19 cellular contexts compared by ENCODE assay signal in the genomic region with DNA sequence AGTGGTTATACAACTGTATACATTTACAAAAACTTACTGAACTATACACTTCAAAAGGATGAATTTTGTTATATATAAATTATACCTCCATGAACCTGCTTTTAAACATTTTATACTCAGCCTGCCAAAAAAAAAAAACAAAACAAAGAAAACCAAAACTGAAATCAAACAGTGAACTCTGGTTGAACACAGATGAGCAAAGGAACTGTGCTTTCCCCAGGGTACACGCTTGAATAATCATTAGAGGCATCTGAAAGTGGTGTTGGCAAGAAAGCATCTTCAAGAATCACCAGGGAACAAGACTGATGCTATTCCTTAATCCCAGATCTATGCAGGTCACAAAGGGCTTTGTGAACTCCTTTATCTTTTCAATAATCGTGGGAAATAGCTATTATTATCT.
DNase-seq lines count a peak whose midpoint lies in the region; ATAC-seq and TF ChIP-seq lines count a peak whose summit lies in the region.
"Had no signal": no experiment of that assay in that cellular context is flagged by ENCODE, and none has a peak within 500 bp of the region (broad histone marks: within the 10 kb centered on the region; RNA-seq: fewer than 3 reads in every experiment).

No MANE protein-coding gene starts in this region.

- ATAC-seq in GM19043 (IDR thresholded peaks at IDR 0.05; ENCODE audit: low read depth, unreplicated experiment), result peak; percentile 63
- peak; percentile 76 for ATAC-seq in GM21529 (IDR thresholded peaks at IDR 0.05; ENCODE audit: unreplicated experiment)
- peak; percentile 63 for ATAC-seq in HG03108 (IDR thresholded peaks at IDR 0.05; ENCODE audit: unreplicated experiment)
- ATAC-seq: Panc1 had no signal

- DNase-seq in GM12865 (ENCODE audit: low read depth) (peak; percentile 52), dermis blood vessel endothelial cell (no peak), putamen (ENCODE audit: low spot score) (no peak), foreskin melanocyte (no peak)
- DNase-seq in stimulated activated naive CD4-positive, alpha-beta T cell treated with Interleukin-2 at 50 U/mL for 16 hours (lab: John Stamatoyannopoulos, UW), result no peak
- DNase-seq: activated gamma-delta T cell treated with Interleukin-2 at 50 U/mL for 16 hours, colonic mucosa, erythroblast, Kasumi-1, NCI-H1694, NCI-H524, ovary, spleen, WERI-Rb-1 had no signal

- no peak for TF ChIP-seq CTCF in GM12865 (IDR thresholded peaks at IDR 0.05; ENCODE audit: insufficient read depth, low read depth, low read length, missing control alignments)

- no peak overlapping the region for H3K4me3 ChIP-seq in GM12865 (ENCODE audit: low read depth, low read length)
- H3K4me3 ChIP-seq: colonic mucosa, ovary, spleen, vagina had no signal
